ENCODE assay signal across 8 cellular contexts in genomic region chr4:75724066-75724866, GRCh38. TPM values are rescaled to one million over a fixed set of nuclear protein-coding genes. Genes with fewer than 3 reads are reported as not detected.
A peak's percentile ranks its signal among the peaks of the same experiment; 100 is the strongest.
DNase-seq lines count a peak whose midpoint lies in the region; ATAC-seq and TF ChIP-seq lines count a peak whose summit lies in the region.

Gene USO1 (plus strand): TSS chr4:75724577. CDS start chr4:75724820, 243 bp downstream.

- H3K27me3 ChIP-seq in CD8-positive, alpha-beta T cell (ENCODE audit: insufficient read depth, low read length), result no peaks in the 10 kb centered on the region
- H3K27me3 ChIP-seq in liver (ENCODE audit: control insufficient read depth in 4 of 4, insufficient read depth in 4 of 4, low read length in 3 of 4), result no peaks in the 10 kb centered on the region

- H3K9me3 ChIP-seq in CD8-positive, alpha-beta T cell (ENCODE audit: low read length), result no peaks in the 10 kb centered on the region
- no peaks in the 10 kb centered on the region for H3K9me3 ChIP-seq in liver (ENCODE audit: control insufficient read depth in 4 of 4, low read length in 3 of 4)

- H3K4me3 ChIP-seq in CD8-positive, alpha-beta T cell (ENCODE audit: low read depth, low read length), result peak within 1 kb of the TSS; percentile 58
- H3K4me3 ChIP-seq in liver (ENCODE audit: low read depth in 1 of 3, low read length in 3 of 3), result peak within 1 kb of the TSS; percentile 78 to 91 (median 79)

- CTCF ChIA-PET in CD8-positive, alpha-beta T cell (lab: Charles Lee), result interaction anchor here (0.6 to 3.7 kb wide), 28 partner anchors 8 to 1562 kb away, joined by 3 to 28 read pairs (median 4); partner anchors contain the start of gene G3BP2

- peak; percentile 92 for ATAC-seq in CD8-positive, alpha-beta T cell
- ATAC-seq in GM19438 (IDR thresholded peaks at IDR 0.05; ENCODE audit: low read depth, unreplicated experiment) (peak; percentile 84), HG03575 (IDR thresholded peaks at IDR 0.05; ENCODE audit: extremely low read depth, insufficient number of reproducible peaks, low FRiP score, unreplicated experiment) (peak; percentile 69)

- TF ChIP-seq RAD21 in liver (IDR thresholded peaks at IDR 0.05), result peak; percentile 79 to 81

- peak; percentile 98 to 100 (median 99) for DNase-seq in CD8-positive, alpha-beta T cell
- DNase-seq in NCI-H82 (lab: John Stamatoyannopoulos, UW), result peak; percentile 98
- peak; percentile 99 for DNase-seq in activated CD4-positive, alpha-beta T cell treated with anti-CD3 and anti-CD28 coated beads, Interleukin-2, amount 50 U/mL, for 48 hours
- peak; percentile 98 to 99 for DNase-seq in dermis microvascular lymphatic vessel endothelial cell (ENCODE audit: low read depth in 2 of 2)
- DNase-seq in stimulated activated CD4-positive, alpha-beta T cell treated with anti-CD3 and anti-CD28 coated beads, Interleukin-4, amount 100 ng/mL, for 24 hours, result peak; percentile 99

- peaks cover 13% of the 10 kb centered on the region for H3K36me3 Mint-ChIP-seq in CD8-positive, alpha-beta T cell

- TF ChIP-seq CTCF in CD8-positive, alpha-beta T cell (IDR thresholded peaks at IDR 0.05), result peak; percentile 79
- peak; percentile 68 for TF ChIP-seq CTCF in liver (IDR thresholded peaks at IDR 0.05; ENCODE audit: low read depth, low read length, missing input control)

- peak within 1 kb of the TSS; percentile 70 for H3K27ac ChIP-seq in CD8-positive, alpha-beta T cell (ENCODE audit: low read depth, low read length)
- peak within 1 kb of the TSS; percentile 97 to 99 for H3K27ac ChIP-seq in liver (ENCODE audit: low read depth in 1 of 2, low read length in 2 of 2)

- intact Hi-C loops in CD8-positive, alpha-beta T cell (cut with DNase I, micrococcal nuclease), result loop anchor here (1.0 to 10.0 kb wide), 11 partner anchors 16 to 1351 kb away; partner anchors contain the start of genes CDKL2 (in 2 of the 2), G3BP2 (in 2 of the 2), NAAA (in 2 of the 2) and RCHY1 (in 2 of the 2)

- no peaks in the 10 kb centered on the region for H3K36me3 ChIP-seq in CD8-positive, alpha-beta T cell (ENCODE audit: insufficient read depth, low read length)
- peaks cover 0 to 2% (median 0%) of the 10 kb centered on the region in 4 donors for H3K36me3 ChIP-seq in liver (ENCODE audit: control insufficient read depth in 4 of 4, insufficient read depth in 3 of 4, low read depth in 1 of 4, low read length in 3 of 4)

- H3K4me1 Mint-ChIP-seq in CD8-positive, alpha-beta T cell (ENCODE audit: low read depth), result peaks cover 54% of the 10 kb centered on the region

- H3K9me3 Mint-ChIP-seq in CD8-positive, alpha-beta T cell, result no peaks in the 10 kb centered on the region

- H3K9ac ChIP-seq in liver (ENCODE audit: low read depth in 1 of 2, low read length in 2 of 2), result peak within 1 kb of the TSS; percentile 95 to 96

- peak within 1 kb of the TSS; percentile 99 for H3K27ac Mint-ChIP-seq in CD8-positive, alpha-beta T cell

- WGBS in liver, result under 1% methylated on average over 48 of the region's 48 CpGs

- H3K27me3 Mint-ChIP-seq in CD8-positive, alpha-beta T cell (ENCODE audit: low read depth), result no peaks in the 10 kb centered on the region

- peaks cover 32% of the 10 kb centered on the region for H3K4me1 ChIP-seq in CD8-positive, alpha-beta T cell (ENCODE audit: insufficient read depth, low read length)
- H3K4me1 ChIP-seq in liver (ENCODE audit: control insufficient read depth in 4 of 4, insufficient read depth in 4 of 4, low read length in 3 of 4), result peaks cover 13 to 27% (median 17%) of the 10 kb centered on the region in 4 donors

- POLR2A ChIA-PET in CD8-positive, alpha-beta T cell (lab: Charles Lee), result interaction anchor here (0.6 to 5.1 kb wide), 17 partner anchors 8 to 581 kb away, joined by 3 to 95 read pairs (median 5); partner anchors contain the start of genes CDKL2 and G3BP2

- peak within 1 kb of the TSS; percentile 99 for H3K4me3 Mint-ChIP-seq in CD8-positive, alpha-beta T cell

TF ChIP-seq in liver, 16 proteins besides CTCF, POLR2A, EP300 and RAD21:
- TF ChIP-seq JUND (IDR thresholded peaks at IDR 0.05) (peak in 1 of 2 donors; percentile 37), GABPA (IDR thresholded peaks at IDR 0.05 in 1 of 2, conservative IDR thresholded peaks at IDR 0.05 in 1 of 2) (peak in 1 of 2 donors; percentile 79), SP1 (IDR thresholded peaks at IDR 0.05) (peak; percentile 84), YY1 (IDR thresholded peaks at IDR 0.05) (peak; percentile 89), HNF4A (conservative IDR thresholded peaks at IDR 0.05) (peak; percentile 57 to 79), ZBTB33 (IDR thresholded peaks at IDR 0.05) (peak; percentile 80), RXRA (IDR thresholded peaks at IDR 0.05) (peak; percentile 47 to 68), REST (IDR thresholded peaks at IDR 0.05) (peak; percentile 92), MAX (IDR thresholded peaks at IDR 0.05) (peak; percentile 87), TAF1 (conservative IDR thresholded peaks at IDR 0.05) (peak; percentile 81), FOXA2 (IDR thresholded peaks at IDR 0.05) (no peak), HNF4G (IDR thresholded peaks at IDR 0.05) (peak; percentile 27), ATF3 (IDR thresholded peaks at IDR 0.05) (no peak), EGR1 (IDR thresholded peaks at IDR 0.05; ENCODE audit: low read depth in 2 of 2) (peak in 1 of 2 donors; percentile 75), FOXA1 (IDR thresholded peaks at IDR 0.05) (peak; percentile 60), NR2F2 (IDR thresholded peaks at IDR 0.05) (no peak)

RNA-seq across cellular contexts. Expression of gene USO1, which starts in this region (rescaled TPM):
- total RNA-seq in CD8-positive, alpha-beta T cell, result 10 to 100 TPM in 1 of 2 experiments, 1 to 10 TPM in 1; 9.8 to 10.2 TPM
- total RNA-seq in dermis microvascular lymphatic vessel endothelial cell (66.4 and 68.9 TPM in 2 replicates), liver (10 to 100 TPM; 41.6 to 77.0 TPM)
- polyA plus RNA-seq in liver, result 10 to 100 TPM; 18.4 to 37.4 TPM

Comparison
In these comparisons a context has a peak if more than half of its experiments do, and no peak if none do; other contexts are left out.
1. Peak in every context shown above with its lines: DNase-seq, ATAC-seq, H3K4me3 ChIP-seq and H3K27ac ChIP-seq.